8 cellular contexts compared by ENCODE assay signal in the genomic region with DNA sequence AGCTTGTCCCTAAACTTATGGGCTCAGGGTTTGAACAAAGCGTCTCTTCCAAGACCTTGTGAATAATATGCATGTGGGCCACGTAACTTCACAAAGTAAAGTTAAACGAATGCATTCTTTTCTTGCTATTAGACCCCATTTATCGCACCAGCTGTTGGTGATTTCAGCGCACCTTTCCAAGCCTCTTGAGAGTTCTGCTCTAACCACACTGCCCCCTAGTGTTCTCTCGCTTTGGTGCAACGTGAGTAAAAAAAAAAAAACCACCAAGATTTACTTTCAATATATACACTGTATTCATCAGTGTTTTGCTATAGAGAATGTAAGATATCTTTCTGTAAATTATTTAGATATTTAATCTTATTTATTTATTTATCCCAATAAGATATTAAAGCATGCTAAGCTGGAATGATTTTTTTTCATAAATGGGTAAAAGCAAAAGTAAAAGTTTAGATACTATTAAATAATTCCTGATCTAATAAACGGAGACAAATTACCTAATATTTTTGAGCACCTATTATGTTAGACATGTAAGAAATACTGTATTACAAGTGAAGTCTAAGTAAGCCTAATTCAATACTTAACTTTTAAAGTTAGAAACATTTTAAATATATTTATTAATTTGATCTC.
DNase-seq lines count a peak whose midpoint lies in the region; ATAC-seq, FAIRE-seq and TF ChIP-seq lines count a peak whose summit lies in the region.

No MANE protein-coding gene starts in this region.

- in situ Hi-C loops in K562 (cut with MboI) = loop anchor here (25.0 kb wide), 1 partner anchor 1058 kb away; no protein-coding TSS in a partner anchor

- H3K36me3 Mint-ChIP-seq in T-cell = no peaks in the 10 kb centered on the region

- H3K4me1 ChIP-seq in K562 (replicated peaks in 1 of 2; ENCODE audit: control insufficient read depth in 2 of 2, insufficient read depth in 2 of 2, low read length in 2 of 2) = no peaks in the 10 kb centered on the region

- H3K27me3 Mint-ChIP-seq in T-cell = peaks cover 0 to 2% of the 10 kb centered on the region in 2 donors

- no peak overlapping the region for H3K27ac Mint-ChIP-seq in T-cell

- peak; percentile 52 to 66; a peak in 3 of 4 replicates for TF ChIP-seq RAD21 in K562 (CRISPR knock-in tag; conservative IDR thresholded peaks at IDR 0.05 in 1 of 2, IDR thresholded peaks at IDR 0.05 in 1 of 2)

- intact Hi-C loops in K562 (cut with micrococcal nuclease) = loop anchor here (5.0 kb wide), 2 partner anchors 128 to 713 kb away; no protein-coding TSS in a partner anchor

- peaks cover 0 to 5% (median 3%) of the 10 kb centered on the region in 3 donors for H3K4me1 Mint-ChIP-seq in T-cell

- no peaks in the 10 kb centered on the region for H3K9me3 ChIP-seq in K562 (replicated peaks; ENCODE audit: control insufficient read depth, insufficient read depth, low read depth, low read length)

- 2% methylated on average over 8 of the region's 8 CpGs for WGBS in K562 (ENCODE audit: insufficient coverage, low coverage, missing lambda C conversion rate)

- H3K27me3 ChIP-seq in K562 (ENCODE audit: control insufficient read depth in 2 of 2, insufficient read depth in 2 of 2, low read length in 2 of 2) = peaks cover 0 to 5% of the 10 kb centered on the region in 2 experiments; a peak in 1 of 5 replicates

- H3K36me3 ChIP-seq in K562 (ENCODE audit: control insufficient read depth, insufficient read depth, low read length) = no peaks in the 10 kb centered on the region

- ATAC-seq in GM21723 (IDR thresholded peaks at IDR 0.05; ENCODE audit: unreplicated experiment) = peak; percentile 72
- ATAC-seq in T-cell (replicated peaks in 1 of 4) = peak in 1 of 4 experiments; percentile 58
- ATAC-seq in K562 = peak; percentile 84

- BruUV-seq in K562 (replicated peaks; lab: Mats Ljungman, UMichigan) = no TSS peak

- CTCF ChIA-PET in T-cell (lab: Charles Lee) = interaction anchor here (0.6 to 2.0 kb wide), 8 partner anchors 8 to 1557 kb away, joined by 3 to 14 read pairs (median 4); no protein-coding TSS in a partner anchor
- CTCF ChIA-PET in K562 (lab: Yijun Ruan, JAX; ENCODE audit: low intra/inter-chr PET ratio) = interaction anchor here (0.9 to 2.1 kb wide), 6 partner anchors 111 to 1063 kb away, joined by 3 to 11 read pairs (median 4); no protein-coding TSS in a partner anchor

- DNase-seq in D721Med (ENCODE audit: insufficient read length, low spot score) (no peak), NCI-H1092 treated with DMSO at 0.1 percent for 48 hours (lab: John Stamatoyannopoulos, UW) (peak; percentile 52), T-cell (peak in 29 of 34 experiments; percentile 4 to 42 (median 25)), K562 (ENCODE audit: extremely low read depth in 1 of 4, low spot score in 3 of 4) (peak; percentile 38 to 84 (median 48)), iris pigment epithelial cell (ENCODE audit: low read depth) (peak; percentile 62), AG08396 (ENCODE audit: low spot score) (no peak)
- DNase-seq in stimulated activated CD4-positive, alpha-beta T cell treated with anti-CD3 and anti-CD28 coated beads, Interleukin-2, amount 100 ng/mL, for 4 hours (ENCODE audit: low read depth) = peak; percentile 22

- H3K79me2 ChIP-seq in K562 (ENCODE audit: control insufficient read depth, insufficient read depth, low read length) = no peaks in the 10 kb centered on the region

- no peak for TF ChIP-seq EP300 in K562 (IDR thresholded peaks at IDR 0.05; ENCODE audit: low read length)

- H3K9me1 ChIP-seq in K562 (ENCODE audit: control insufficient read depth, insufficient read depth, low read length) = no peaks in the 10 kb centered on the region

- H3K9me3 Mint-ChIP-seq in T-cell = no peaks in the 10 kb centered on the region

- TF ChIP-seq POLR2A in K562 (conservative IDR thresholded peaks at IDR 0.05) = no peak

- no peaks in the 10 kb centered on the region for H4K20me1 ChIP-seq in K562 (replicated peaks; ENCODE audit: control insufficient read depth, insufficient read depth, low read length)

- FAIRE-seq in D721Med (lab: Jason Lieb, UNC) (peak; percentile 93), K562 (lab: Jason Lieb, UNC) (peak; percentile 77)

- H3K27ac ChIP-seq in K562 (ENCODE audit: extremely low read depth, low read depth, low read length) = no peak overlapping the region

- no peak overlapping the region for H3K9ac ChIP-seq in K562 (ENCODE audit: insufficient read depth in 1 of 2, low read depth in 2 of 2, low read length in 2 of 2)

- no peak overlapping the region for H3K4me3 ChIP-seq in K562

- TF ChIP-seq CTCF in D721Med (IDR thresholded peaks at IDR 0.05; ENCODE audit: insufficient read depth, missing control alignments) (peak; percentile 86), K562 (IDR thresholded peaks at IDR 0.05 in 2 of 3, conservative IDR thresholded peaks at IDR 0.05 in 1 of 3; ENCODE audit: insufficient read depth in 2 of 3, low read depth in 1 of 3, low read length in 3 of 3) (peak; percentile 76 to 90 (median 80))

- POLR2A ChIA-PET in T-cell (lab: Charles Lee) = no interaction called here
- POLR2A ChIA-PET in K562 (lab: Yijun Ruan, JAX) = interaction anchor here (0.9 to 1.3 kb wide), 4 partner anchors 11 to 49 kb away, joined by 3 read pairs; no protein-coding TSS in a partner anchor

- no peak overlapping the region for H3K4me3 Mint-ChIP-seq in T-cell

- no peak overlapping the region for H3K4me2 ChIP-seq in K562 (ENCODE audit: insufficient read depth, low read length)

- no peak overlapping the region for H2AFZ ChIP-seq in K562 (ENCODE audit: low read depth, low read length)

TF ChIP-seq in K562, 482 proteins besides CTCF, POLR2A, EP300 and RAD21:
- TF ChIP-seq, protein P1, sequence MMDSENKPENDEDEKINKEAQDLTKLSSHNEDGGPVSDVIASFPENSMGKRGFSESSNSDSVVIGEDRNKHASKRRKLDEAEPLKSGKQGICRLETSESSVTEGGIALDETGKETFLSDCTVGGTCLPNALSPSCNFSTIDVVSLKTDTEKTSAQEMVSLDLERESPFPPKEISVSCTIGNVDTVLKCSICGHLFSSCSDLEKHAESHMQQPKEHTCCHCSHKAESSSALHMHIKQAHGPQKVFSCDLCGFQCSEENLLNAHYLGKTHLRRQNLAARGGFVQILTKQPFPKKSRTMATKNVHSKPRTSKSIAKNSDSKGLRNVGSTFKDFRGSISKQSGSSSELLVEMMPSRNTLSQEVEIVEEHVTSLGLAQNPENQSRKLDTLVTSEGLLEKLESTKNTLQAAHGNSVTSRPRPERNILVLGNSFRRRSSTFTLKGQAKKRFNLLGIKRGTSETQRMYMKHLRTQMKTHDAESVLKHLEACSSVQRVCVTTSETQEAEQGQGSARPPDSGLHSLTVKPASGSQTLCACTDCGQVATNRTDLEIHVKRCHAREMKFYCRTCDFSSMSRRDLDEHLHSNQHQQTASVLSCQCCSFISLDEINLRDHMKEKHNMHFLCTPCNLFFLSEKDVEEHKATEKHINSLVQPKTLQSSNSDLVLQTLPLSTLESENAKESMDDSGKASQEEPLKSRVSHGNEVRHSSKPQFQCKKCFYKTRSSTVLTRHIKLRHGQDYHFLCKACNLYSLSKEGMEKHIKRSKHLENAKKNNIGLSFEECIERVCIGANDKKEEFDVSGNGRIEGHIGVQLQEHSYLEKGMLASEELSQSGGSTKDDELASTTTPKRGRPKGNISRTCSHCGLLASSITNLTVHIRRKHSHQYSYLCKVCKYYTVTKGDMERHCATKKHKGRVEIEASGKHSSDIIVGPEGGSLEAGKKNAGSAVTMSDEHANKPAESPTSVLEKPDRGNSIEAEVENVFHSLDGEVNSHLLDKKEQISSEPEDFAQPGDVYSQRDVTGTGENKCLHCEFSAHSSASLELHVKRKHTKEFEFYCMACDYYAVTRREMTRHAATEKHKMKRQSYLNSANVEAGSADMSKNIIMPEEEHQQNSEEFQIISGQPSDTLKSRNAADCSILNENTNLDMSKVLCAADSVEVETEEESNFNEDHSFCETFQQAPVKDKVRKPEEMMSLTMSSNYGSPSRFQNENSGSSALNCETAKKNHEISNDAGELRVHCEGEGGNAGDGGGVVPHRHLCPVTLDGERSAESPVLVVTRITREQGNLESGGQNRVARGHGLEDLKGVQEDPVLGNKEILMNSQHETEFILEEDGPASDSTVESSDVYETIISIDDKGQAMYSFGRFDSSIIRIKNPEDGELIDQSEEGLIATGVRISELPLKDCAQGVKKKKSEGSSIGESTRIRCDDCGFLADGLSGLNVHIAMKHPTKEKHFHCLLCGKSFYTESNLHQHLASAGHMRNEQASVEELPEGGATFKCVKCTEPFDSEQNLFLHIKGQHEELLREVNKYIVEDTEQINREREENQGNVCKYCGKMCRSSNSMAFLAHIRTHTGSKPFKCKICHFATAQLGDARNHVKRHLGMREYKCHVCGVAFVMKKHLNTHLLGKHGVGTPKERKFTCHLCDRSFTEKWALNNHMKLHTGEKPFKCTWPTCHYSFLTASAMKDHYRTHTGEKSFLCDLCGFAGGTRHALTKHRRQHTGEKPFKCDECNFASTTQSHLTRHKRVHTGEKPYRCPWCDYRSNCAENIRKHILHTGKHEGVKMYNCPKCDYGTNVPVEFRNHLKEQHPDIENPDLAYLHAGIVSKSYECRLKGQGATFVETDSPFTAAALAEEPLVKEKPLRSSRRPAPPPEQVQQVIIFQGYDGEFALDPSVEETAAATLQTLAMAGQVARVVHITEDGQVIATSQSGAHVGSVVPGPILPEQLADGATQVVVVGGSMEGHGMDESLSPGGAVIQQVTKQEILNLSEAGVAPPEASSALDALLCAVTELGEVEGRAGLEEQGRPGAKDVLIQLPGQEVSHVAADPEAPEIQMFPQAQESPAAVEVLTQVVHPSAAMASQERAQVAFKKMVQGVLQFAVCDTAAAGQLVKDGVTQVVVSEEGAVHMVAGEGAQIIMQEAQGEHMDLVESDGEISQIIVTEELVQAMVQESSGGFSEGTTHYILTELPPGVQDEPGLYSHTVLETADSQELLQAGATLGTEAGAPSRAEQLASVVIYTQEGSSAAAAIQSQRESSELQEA (IDR thresholded peaks at IDR 0.05; ENCODE audit: low read depth) = no peak
- TF ChIP-seq ZNF384 (IDR thresholded peaks at IDR 0.05; ENCODE audit: low read depth, low read length) (peak; percentile 98), ZNF408 (CRISPR knock-in tag; IDR thresholded peaks at IDR 0.05; ENCODE audit: low read depth) (no peak), SMC3 (conservative IDR thresholded peaks at IDR 0.05; ENCODE audit: insufficient read depth, low read depth, low read length) (peak; percentile 44; the same call in 1 of the 2 replicates), JUND (IDR thresholded peaks at IDR 0.05; ENCODE audit: borderline replicate concordance, low read depth, low read length) (0 out of 2 replicates have a peak, but pooled peaks have one; percentile 26), JUND (tag; IDR thresholded peaks at IDR 0.05; ENCODE audit: borderline replicate concordance, low read depth, low read length) (no peak)

Comparison
In these comparisons a context has a peak if more than half of its experiments do, and no peak if none do; other contexts are left out.
1. DNase-seq: peak in NCI-H1092 treated with DMSO at 0.1 percent for 48 hours (single experiment), T-cell (29 of 34), K562 (4 of 4), iris pigment epithelial cell (single experiment) and stimulated activated CD4-positive, alpha-beta T cell treated with anti-CD3 and anti-CD28 coated beads, Interleukin-2, amount 100 ng/mL, for 4 hours (single experiment); none in D721Med (single experiment) and AG08396 (single experiment).